In genomic region chr16:10868089-10868488, GRCh38 we compare ENCODE assay signal across 1 cellular context.
TF ChIP-seq lines count a peak whose summit lies in the region.

No MANE protein-coding gene starts in this region.

TF ChIP-seq in H1, 55 proteins besides CTCF, POLR2A, EP300 and RAD21:
- TF ChIP-seq HDAC2 (IDR thresholded peaks at IDR 0.05; ENCODE audit: borderline replicate concordance in 1 of 2, low read depth in 2 of 2, low read length in 2 of 2), result no peak
- peak; percentile 39; the same call in 1 of the 2 replicates for TF ChIP-seq CEBPB (IDR thresholded peaks at IDR 0.05; ENCODE audit: low read depth, low read length)
